Comparison of ENCODE assay signal across 24 cellular contexts in the genomic region with DNA sequence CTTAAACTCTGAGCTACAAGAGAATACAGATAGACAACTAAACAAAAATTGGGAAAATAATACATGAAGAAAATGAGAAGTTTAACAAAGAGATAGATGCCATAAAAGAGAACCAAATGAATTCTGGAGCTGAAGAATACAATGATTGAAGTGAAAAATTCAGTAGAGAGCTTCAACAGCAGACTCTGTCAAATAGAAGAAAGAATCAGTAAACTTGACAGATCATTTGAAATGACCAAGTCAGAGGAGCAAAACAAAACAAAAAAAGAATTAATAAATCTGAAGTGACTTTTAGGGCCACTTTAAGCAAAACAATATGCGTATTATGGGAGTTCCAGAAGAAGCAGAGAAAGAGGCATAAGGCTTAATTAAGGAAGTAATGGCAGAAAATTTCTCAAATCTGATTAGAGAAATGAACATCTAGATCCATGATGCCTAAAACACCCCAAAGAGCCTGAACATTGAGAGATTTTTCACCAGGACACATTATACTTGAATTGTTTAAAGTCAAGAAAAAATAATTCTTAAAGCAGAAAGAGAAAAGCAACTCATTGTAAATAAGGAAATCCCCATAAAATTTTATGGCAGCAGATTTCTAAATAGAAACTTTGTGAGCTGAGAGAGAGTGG.
"Had no signal": no experiment of that assay in that cellular context is flagged by ENCODE, and none has a peak within 500 bp of the region (broad histone marks: within the 10 kb centered on the region; RNA-seq: fewer than 3 reads in every experiment).

No MANE protein-coding gene starts in this region.

- H3K9me3 ChIP-seq: SJCRH30 had no signal

- H3K27me3 ChIP-seq: MG63, Peyer's patch, SJCRH30 had no signal

- H3K36me3 ChIP-seq: MG63, Peyer's patch, SJCRH30 had no signal

- H3K4me2 ChIP-seq: PC-9 had no signal

- ATAC-seq: Right ventricle myocardium inferior, SK-N-SH treated with all-trans-retinoic acid at 6 μM for 48 hours had no signal

- H3K27ac ChIP-seq: PC-9, Peyer's patch, SJCRH30 had no signal

- H2AFZ ChIP-seq: PC-9 had no signal

- H3K4me3 ChIP-seq: MG63, PC-9, Peyer's patch, SJCRH30 had no signal

- DNase-seq: Karpas-422, KG1, MG63, NCI-H1092, NCI-H1105 treated with DMSO at 0.1 percent for 48 hours, NCI-H1417 treated with DMSO at 0.1 percent for 48 hours, NCI-H146, NCI-H1694 treated with DMSO at 0.1 percent for 48 hours, NCI-H2029, NCI-H2081 treated with DMSO at 0.1 percent for 48 hours, NCI-H2171, NCI-H226, NCI-H446, NCI-H510A, NCI-H524 treated with DMSO at 0.1 percent for 48 hours, NCI-H69, NCI-H774, PC-9, Peyer's patch, SHP77 treated with DMSO at 0.1 percent for 48 hours, SJCRH30, T-helper 1 cell had no signal
